In the genomic region with DNA sequence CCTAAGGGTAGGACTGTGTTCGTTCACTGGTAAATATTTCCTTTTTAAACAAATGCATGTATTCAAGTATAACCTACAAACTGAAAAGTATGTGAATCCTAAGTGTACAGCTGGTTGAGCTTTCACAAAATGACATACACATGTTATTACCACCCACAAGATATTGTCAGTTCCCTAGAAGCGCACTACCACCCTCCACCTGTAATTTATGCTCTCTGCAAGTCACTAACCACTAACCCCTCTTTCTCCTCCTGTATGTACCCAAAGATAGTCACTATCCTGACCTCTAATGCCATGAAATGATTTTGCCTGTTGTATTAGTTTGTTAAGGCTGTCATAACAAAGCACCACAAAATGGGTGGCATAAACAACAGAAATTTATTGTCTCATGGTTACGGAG, we compare ENCODE assay signal across 17 cellular contexts.
A peak's percentile ranks its signal among the peaks of the same experiment; 100 is the strongest.
DNase-seq lines count a peak whose midpoint lies in the region; TF ChIP-seq lines count a peak whose summit lies in the region.
"Had no signal": no experiment of that assay in that cellular context is flagged by ENCODE, and none has a peak within 500 bp of the region (broad histone marks: within the 10 kb centered on the region; RNA-seq: fewer than 3 reads in every experiment).

No MANE protein-coding gene starts in this region.

- H3K4me2 ChIP-seq in Loucy (ENCODE audit: low read depth, low read length, poor library complexity, severe bottlenecking), result no peak overlapping the region
- H3K4me2 ChIP-seq: GM23338 had no signal

- H3K9me2 ChIP-seq in Loucy (replicated peaks; ENCODE audit: low read depth, low read length), result no peaks in the 10 kb centered on the region

- H3K36me3 Mint-ChIP-seq in endodermal cell (ENCODE audit: low read depth), result no peaks in the 10 kb centered on the region
- H3K36me3 Mint-ChIP-seq: CD8-positive, alpha-beta T cell had no signal

- no peak overlapping the region for H3K27ac ChIP-seq in endodermal cell (ENCODE audit: low read depth, low read length)
- H3K27ac ChIP-seq: C4-2B had no signal

- no peak overlapping the region for H3K27ac Mint-ChIP-seq in endodermal cell
- H3K27ac Mint-ChIP-seq: B cell; CD8-positive, alpha-beta T cell; GM23338 had no signal

- H3K27me3 ChIP-seq in Loucy (ENCODE audit: insufficient read depth, low read length, poor library complexity, severe bottlenecking) (no peaks in the 10 kb centered on the region), endodermal cell (ENCODE audit: control insufficient read depth, insufficient read depth, low read length, poor library complexity, severe bottlenecking) (no peaks in the 10 kb centered on the region)

- DNase-seq in NCI-H82 (lab: John Stamatoyannopoulos, UW) (peak; percentile 6), NCI-H82 treated with DMSO at 0.1 percent for 48 hours (lab: John Stamatoyannopoulos, UW; ENCODE audit: unreplicated experiment) (no peak), OCI-M1 (lab: John Stamatoyannopoulos, UW) (peak; percentile 13), endodermal cell (no peak), CD1c-positive myeloid dendritic cell (ENCODE audit: extremely low spot score) (no peak), foreskin fibroblast (no peak), DMS79 (lab: John Stamatoyannopoulos, UW) (no peak)
- DNase-seq: ACHN; Caco-2; CD8-positive, alpha-beta T cell; DMS79 treated with DMSO at 0.1 percent for 48 hours; EL had no signal

- no peaks in the 10 kb centered on the region for H3K4me1 Mint-ChIP-seq in endodermal cell
- H3K4me1 Mint-ChIP-seq: B cell had no signal

- WGBS in endodermal cell (ENCODE audit: insufficient coverage in 1 of 2, insufficient read length in 1 of 2), 2 experiments, result 90 to 96% methylated on average over 2 of the region's 3 CpGs

- H2AFZ ChIP-seq in Loucy (ENCODE audit: low read length), result no peak overlapping the region
- H2AFZ ChIP-seq: GM23338 had no signal

- H3K79me2 ChIP-seq in Loucy (ENCODE audit: insufficient read depth, low read length), result no peaks in the 10 kb centered on the region

- H3K36me3 ChIP-seq in Loucy (ENCODE audit: insufficient read depth, low read length), result no peaks in the 10 kb centered on the region
- no peaks in the 10 kb centered on the region for H3K36me3 ChIP-seq in endodermal cell (ENCODE audit: control insufficient read depth, insufficient read depth, low read length)
- H3K36me3 ChIP-seq: HAP-1 had no signal

- TF ChIP-seq CTCF in Loucy (conservative IDR thresholded peaks at IDR 0.05; ENCODE audit: low read length) (peak; percentile 42), endodermal cell (conservative IDR thresholded peaks at IDR 0.05) (peak; percentile 18), foreskin fibroblast (IDR thresholded peaks at IDR 0.05; ENCODE audit: low read depth, low read length) (no peak)

- H3K4me3 ChIP-seq in Loucy (ENCODE audit: low read length, poor library complexity, severe bottlenecking) (no peak overlapping the region), endodermal cell (ENCODE audit: low read length) (no peak overlapping the region), foreskin fibroblast (ENCODE audit: low read depth in 1 of 2, low read length in 2 of 2) (no peak overlapping the region)
- H3K4me3 ChIP-seq: GM23338, HAP-1 had no signal

- H3K9me3 ChIP-seq in Loucy (ENCODE audit: insufficient read depth, low read depth, low read length), result no peaks in the 10 kb centered on the region
- H3K9me3 ChIP-seq in endodermal cell (ENCODE audit: control insufficient read depth, low read length), result no peaks in the 10 kb centered on the region
- H3K9me3 ChIP-seq: Caco-2, HAP-1 had no signal

- no peaks in the 10 kb centered on the region for H4K20me1 ChIP-seq in Loucy (ENCODE audit: insufficient read depth, low read length, poor library complexity, severe bottlenecking)

- no peaks in the 10 kb centered on the region for H3K9me3 Mint-ChIP-seq in endodermal cell
- H3K9me3 Mint-ChIP-seq: GM23338 had no signal

- no peak overlapping the region for H3K4me3 Mint-ChIP-seq in endodermal cell
- H3K4me3 Mint-ChIP-seq: B cell; CD8-positive, alpha-beta T cell; GM23338 had no signal

- H3K4me1 ChIP-seq in Loucy (ENCODE audit: insufficient read depth, low read length, poor library complexity, severe bottlenecking) (peaks cover 9% of the 10 kb centered on the region), endodermal cell (ENCODE audit: control insufficient read depth, insufficient read depth, low read length) (no peaks in the 10 kb centered on the region)
- H3K4me1 ChIP-seq: Caco-2, HAP-1 had no signal

- H3K9ac ChIP-seq in Loucy (ENCODE audit: low read depth, low read length, poor library complexity, severe bottlenecking) (no peak overlapping the region), endodermal cell (ENCODE audit: extremely low read depth, low read length, poor library complexity, severe bottlenecking) (no peak overlapping the region)

- H3F3A ChIP-seq in Loucy (ENCODE audit: low read depth), result no peaks in the 10 kb centered on the region

- no peaks in the 10 kb centered on the region for H3K27me3 Mint-ChIP-seq in endodermal cell (ENCODE audit: insufficient read depth)
- H3K27me3 Mint-ChIP-seq: B cell had no signal

Comparison
In these comparisons a context has a peak if more than half of its experiments do, and no peak if none do; other contexts are left out.
1. DNase-seq: peak in NCI-H82 (single experiment) and OCI-M1 (single experiment); none in NCI-H82 treated with DMSO at 0.1 percent for 48 hours (single experiment), endodermal cell (single experiment), CD1c-positive myeloid dendritic cell (single experiment), foreskin fibroblast (0 of 2) and DMS79 (single experiment).